In genomic region chr18:24344509-24344908, GRCh38 we compare ENCODE assay signal across 9 cellular contexts.
"Had no signal": no experiment of that assay in that cellular context is flagged by ENCODE, and none has a peak within 500 bp of the region (broad histone marks: within the 10 kb centered on the region; RNA-seq: fewer than 3 reads in every experiment).

No MANE protein-coding gene starts in this region.

- H3K9me3 ChIP-seq: HAP-1 had no signal

- DNase-seq: GM23248, GOT3, H7, H9, HCEC 1CT, HFFc6 had no signal

- H3K4me2 ChIP-seq: GM23338 had no signal

- H3K27ac ChIP-seq: GM23248 had no signal

- H3K4me3 ChIP-seq: GM23248, GM23338, HAP-1 had no signal

- ATAC-seq: GM23338, HCT116 had no signal

- H3K9ac ChIP-seq: GM23248 had no signal

- H3K36me3 ChIP-seq: HAP-1 had no signal

- H2AFZ ChIP-seq: GM23248, GM23338 had no signal
